1 cellular context compared by ENCODE assay signal in the genomic region with DNA sequence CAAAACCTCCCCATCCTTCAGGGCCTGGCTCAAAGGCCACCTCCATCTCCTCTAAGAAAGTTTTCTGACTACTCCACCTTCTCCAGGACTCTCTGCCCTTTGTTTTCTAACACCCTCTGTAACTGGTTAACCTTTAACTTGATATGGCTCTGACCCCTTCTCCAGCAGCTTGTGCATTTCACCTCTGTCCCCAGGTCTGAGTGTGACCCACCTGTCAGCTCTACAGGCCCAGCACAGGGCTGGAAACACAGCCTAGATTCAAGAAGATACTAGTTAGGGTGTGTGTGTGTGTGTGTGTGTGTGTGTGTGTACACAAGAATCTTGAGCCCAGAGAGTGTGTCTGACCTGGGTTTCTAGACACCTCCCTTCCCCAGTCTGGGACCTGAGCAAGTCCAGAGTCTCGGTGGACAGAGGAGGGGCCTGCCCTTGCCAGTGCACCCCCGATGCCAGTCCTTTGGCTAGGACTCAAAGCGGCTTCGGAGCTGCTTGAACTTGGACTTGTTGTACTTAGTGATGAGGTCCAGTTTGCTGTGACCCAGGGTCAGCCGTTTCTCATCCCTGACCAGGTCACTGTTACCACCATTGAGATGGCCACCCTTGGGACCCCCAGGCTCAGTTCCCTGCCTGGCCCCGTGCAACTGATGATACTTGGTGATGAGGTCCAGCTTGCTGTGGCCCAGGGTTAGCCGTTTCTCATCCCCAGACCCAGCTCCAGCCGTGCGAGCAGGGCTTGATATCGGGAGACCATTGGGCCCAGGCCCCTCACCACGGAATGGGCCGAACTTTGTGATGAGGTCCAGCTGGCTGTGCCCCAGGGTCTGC.
TF ChIP-seq lines count a peak whose summit lies in the region.

No MANE protein-coding gene starts in this region.

TF ChIP-seq in SK-N-SH, 30 proteins besides CTCF, POLR2A, EP300 and RAD21:
- TF ChIP-seq EZH2phosphoT487 (IDR thresholded peaks at IDR 0.05; ENCODE audit: borderline replicate concordance, low read depth) (no peak), POLR2AphosphoS5 (IDR thresholded peaks at IDR 0.05; ENCODE audit: low read depth, low read length) (no peak), YY1 (IDR thresholded peaks at IDR 0.05; ENCODE audit: low read depth) (no peak)
TF ChIP-seq in SK-N-SH: peak in this region for 0.
